Comparison of ENCODE assay signal across 15 cellular contexts in genomic region chr14:102986810-102987579, GRCh38.
DNase-seq lines count a peak whose midpoint lies in the region; ATAC-seq and TF ChIP-seq lines count a peak whose summit lies in the region.
"Had no signal": no experiment of that assay in that cellular context is flagged by ENCODE, and none has a peak within 500 bp of the region (broad histone marks: within the 10 kb centered on the region; RNA-seq: fewer than 3 reads in every experiment).

No MANE protein-coding gene starts in this region.

- H3K9me3 ChIP-seq in A673 (ENCODE audit: low read depth, low read length, poor library complexity, severe bottlenecking) = peaks cover 18% of the 10 kb centered on the region
- H3K9me3 ChIP-seq in sigmoid colon = peaks cover 0 to 8% (median 6%) of the 10 kb centered on the region in 4 donors

- H3K4me1 ChIP-seq in A673 (ENCODE audit: insufficient read depth, low read length, poor library complexity, severe bottlenecking) = no peaks in the 10 kb centered on the region
- no peaks in the 10 kb centered on the region for H3K4me1 ChIP-seq in sigmoid colon
- H3K4me1 ChIP-seq: stomach had no signal

- DNase-seq in A673 (ENCODE audit: low spot score) (no peak), LHCN-M2 (ENCODE audit: low read depth) (peak; percentile 55), chondrocyte (ENCODE audit: low spot score) (no peak), kidney tubule cell (ENCODE audit: low spot score) (peak; percentile 22), sigmoid colon (no peak)
- no peak for DNase-seq in stimulated activated CD4-positive, alpha-beta T cell treated with anti-CD3 and anti-CD28 coated beads, Interleukin-2, amount 100 ng/mL, for 24 hours
- DNase-seq: activated CD8-positive, alpha-beta T cell treated with anti-CD3 and anti-CD28 coated beads for 36 hours; H7; NK-92 treated with Interleukin-12 subunit alpha and Interleukin-12 subunit beta, amount 100 ng/mL, for 24 hours; stimulated activated CD4-positive, alpha-beta T cell treated with anti-CD3 and anti-CD28 coated beads, Interleukin-2, amount 100 ng/mL, for 48 hours; stomach had no signal

- 92 to 93% methylated on average over 19 of the region's 19 CpGs for WGBS in sigmoid colon, 2 donors

- TF ChIP-seq EP300 in sigmoid colon (IDR thresholded peaks at IDR 0.05) = no peak

- ATAC-seq in GM21786 (IDR thresholded peaks at IDR 0.05; ENCODE audit: unreplicated experiment) (no peak), HG02973 (IDR thresholded peaks at IDR 0.05; ENCODE audit: unreplicated experiment) (no peak)
- ATAC-seq: activated CD8-positive, alpha-beta T cell treated with anti-CD3 and anti-CD28 coated beads for 36 hours had no signal

- no peak overlapping the region for H3K4me3 Mint-ChIP-seq in chondrocyte (ENCODE audit: unreplicated experiment)
- H3K4me3 Mint-ChIP-seq: activated CD8-positive, alpha-beta T cell treated with anti-CD3 and anti-CD28 coated beads for 36 hours; activated naive CD8-positive, alpha-beta T cell; T-helper 1 cell treated with Interleukin-12 subunit alpha and Interleukin-12 subunit beta and Interleukin-4 antibody, amounts not matched to agents 30 μg/mL and 1 μg/mL, for 36 hours had no signal

- peak overlapping the region; percentile 49 for H3K27ac Mint-ChIP-seq in chondrocyte (ENCODE audit: unreplicated experiment)
- H3K27ac Mint-ChIP-seq: activated CD8-positive, alpha-beta T cell treated with anti-CD3 and anti-CD28 coated beads for 36 hours; activated naive CD8-positive, alpha-beta T cell; T-helper 1 cell treated with Interleukin-12 subunit alpha and Interleukin-12 subunit beta and Interleukin-4 antibody, amounts not matched to agents 30 μg/mL and 1 μg/mL, for 36 hours had no signal

- intact Hi-C loops in A673 (cut with micrococcal nuclease; ENCODE audit: unreplicated experiment) = no loop called here
- intact Hi-C loops in sigmoid colon (cut with DNase I) = no loop called here

- H3K4me3 ChIP-seq in A673 (ENCODE audit: low read depth, low read length, poor library complexity, severe bottlenecking) (no peak overlapping the region), sigmoid colon (no peak overlapping the region)
- H3K4me3 ChIP-seq: stomach had no signal

- TF ChIP-seq CTCF in A673 (conservative IDR thresholded peaks at IDR 0.05; ENCODE audit: low read depth, low read length) (no peak), chondrocyte (IDR thresholded peaks at IDR 0.05) (no peak), sigmoid colon (IDR thresholded peaks at IDR 0.05) (no peak)

- H3K4me1 Mint-ChIP-seq in chondrocyte (ENCODE audit: low read depth) = peaks cover 17% of the 10 kb centered on the region

- peak overlapping the region; percentile 18 for H3K27ac ChIP-seq in A673 (ENCODE audit: low read depth, low read length, poor library complexity, severe bottlenecking)
- no peak overlapping the region for H3K27ac ChIP-seq in sigmoid colon
- H3K27ac ChIP-seq: stomach had no signal

- H3K9me3 Mint-ChIP-seq in chondrocyte (ENCODE audit: low read depth) = peaks cover 21% of the 10 kb centered on the region

- H3K36me3 ChIP-seq in A673 (ENCODE audit: insufficient read depth, low read length, poor library complexity, severe bottlenecking) (peaks cover 30% of the 10 kb centered on the region), sigmoid colon (peaks cover 5 to 96% (median 30%) of the 10 kb centered on the region in 4 donors)

- POLR2A ChIA-PET in A673 (lab: Charles Lee; ENCODE audit: low non-redundant PET) = no interaction called here

- no peak for TF ChIP-seq POLR2A in sigmoid colon (IDR thresholded peaks at IDR 0.05)

- H3K27me3 ChIP-seq in A673 (replicated peaks; ENCODE audit: insufficient read depth, low read depth, low read length, poor library complexity) (no peaks in the 10 kb centered on the region), sigmoid colon (no peaks in the 10 kb centered on the region)
- H3K27me3 ChIP-seq: stomach had no signal

- no peaks in the 10 kb centered on the region for H3K27me3 Mint-ChIP-seq in chondrocyte (ENCODE audit: low read depth)
- H3K27me3 Mint-ChIP-seq: activated naive CD8-positive, alpha-beta T cell had no signal

- CTCF ChIA-PET in A673 (lab: Charles Lee) = no interaction called here

- H3K36me3 Mint-ChIP-seq in chondrocyte (ENCODE audit: low read depth) = peaks cover 61% of the 10 kb centered on the region

- BruUV-seq in A673 (replicated peaks; lab: Mats Ljungman, UMichigan) = no TSS peak

Comparison
In these comparisons a context has a peak if more than half of its experiments do, and no peak if none do; other contexts are left out.
1. DNase-seq: peak in LHCN-M2 (single experiment) and kidney tubule cell (single experiment); none in A673 (single experiment), chondrocyte (single experiment), sigmoid colon (single experiment) and stimulated activated CD4-positive, alpha-beta T cell treated with anti-CD3 and anti-CD28 coated beads, Interleukin-2, amount 100 ng/mL, for 24 hours (0 of 2).